Comparison of ENCODE assay signal across 15 cellular contexts in genomic region chr9:37859043-37859442, GRCh38. TPM values are rescaled to one million over a fixed set of nuclear protein-coding genes. Genes with fewer than 3 reads are reported as not detected.
DNase-seq lines count a peak whose midpoint lies in the region; ATAC-seq, FAIRE-seq and TF ChIP-seq lines count a peak whose summit lies in the region.
"Had no signal": no experiment of that assay in that cellular context is flagged by ENCODE, and none has a peak within 500 bp of the region (broad histone marks: within the 10 kb centered on the region; RNA-seq: fewer than 3 reads in every experiment).

No MANE protein-coding gene starts in this region.

- H2BK15ac ChIP-seq in mesenchymal stem cell (ENCODE audit: low read depth, poor library complexity, severe bottlenecking), result no peak overlapping the region

- peaks cover 11% of the 10 kb centered on the region for H3K79me1 ChIP-seq in mesenchymal stem cell (replicated peaks; ENCODE audit: low read length, poor library complexity, severe bottlenecking)

- POLR2A ChIA-PET in GM12878 (lab: Charles Lee), result no interaction called here
- POLR2A ChIA-PET in activated CD4-positive, alpha-beta memory T cell treated with anti-CD3 and anti-CD28 coated beads, Interleukin-2, amount 10 ng/mL, durations not matched to agents 7 days and 5 days (lab: Charles Lee), result no interaction called here

- intact Hi-C loops in GM12878 (cut with micrococcal nuclease; ENCODE audit: unreplicated experiment), result no loop called here

- H3K9ac ChIP-seq in GM12878 (ENCODE audit: control insufficient read depth, insufficient read depth, low read length) (no peak overlapping the region), mesenchymal stem cell (ENCODE audit: low read length) (no peak overlapping the region)

- TF ChIP-seq CTCF in LNCaP clone FGC (IDR thresholded peaks at IDR 0.05; ENCODE audit: control insufficient read depth, extremely low read depth, insufficient read depth) (peak; percentile 32; the same call in 1 of the 2 replicates), GM12878 (IDR thresholded peaks at IDR 0.05 in 2 of 3, conservative IDR thresholded peaks at IDR 0.05 in 1 of 3; ENCODE audit: control insufficient read depth in 2 of 3, extremely low read depth in 1 of 3, insufficient read depth in 1 of 3, low read depth in 3 of 3, low read length in 3 of 3) (peak; percentile 11 to 24 (median 17); a peak in 2 of 6 replicates)

- no peaks in the 10 kb centered on the region for H3K27me3 Mint-ChIP-seq in activated CD4-positive, alpha-beta memory T cell treated with anti-CD3 and anti-CD28 coated beads, Interleukin-2, amount 10 ng/mL, durations not matched to agents 7 days and 5 days
- H3K27me3 Mint-ChIP-seq: activated B cell treated with CpG ODN at 0.5 μM for 24 hours had no signal

- no peaks in the 10 kb centered on the region for H3K9me3 Mint-ChIP-seq in activated CD4-positive, alpha-beta memory T cell treated with anti-CD3 and anti-CD28 coated beads, Interleukin-2, amount 10 ng/mL, durations not matched to agents 7 days and 5 days
- H3K9me3 Mint-ChIP-seq: activated B cell treated with CpG ODN at 0.5 μM for 24 hours; activated T-helper 2 cell treated with anti-CD3 and anti-CD28 coated beads, Interferon-gamma antibody, Interleukin-2, Interleukin-4, amounts not matched to agents 10 μg/mL and 5 μg/mL and 100 μg/mL, durations not matched to agents 14 hours and 24 hours and 36 hours; nephron had no signal

- in situ Hi-C loops in GM12878 (cut with MboI), result no loop called here

- no peak overlapping the region for H4K8ac ChIP-seq in mesenchymal stem cell (ENCODE audit: low read length)

- no peak overlapping the region for H2BK5ac ChIP-seq in mesenchymal stem cell (ENCODE audit: low read depth, low read length, poor library complexity, severe bottlenecking)

- no peak for ATAC-seq in GM12878

- no peak overlapping the region for H4K91ac ChIP-seq in mesenchymal stem cell (ENCODE audit: low read length)

- no peak overlapping the region for H3K4me3 Mint-ChIP-seq in activated CD4-positive, alpha-beta memory T cell treated with anti-CD3 and anti-CD28 coated beads, Interleukin-2, amount 10 ng/mL, durations not matched to agents 7 days and 5 days
- H3K4me3 Mint-ChIP-seq: activated B cell treated with CpG ODN at 0.5 μM for 24 hours, nephron had no signal

- H3K27ac ChIP-seq in GM12878 (ENCODE audit: control insufficient read depth, insufficient read depth) (no peak overlapping the region), mesenchymal stem cell (ENCODE audit: low read length, poor library complexity, severe bottlenecking) (no peak overlapping the region), substantia nigra (ENCODE audit: low read depth, low read length, poor library complexity, severe bottlenecking) (no peak overlapping the region)
- H3K27ac ChIP-seq: coronary artery, Peyer's patch had no signal

- no peak overlapping the region for H3K4ac ChIP-seq in mesenchymal stem cell (ENCODE audit: low read depth in 1 of 2, low read length in 2 of 2)

- H3K36me3 ChIP-seq in GM12878 (ENCODE audit: control insufficient read depth in 2 of 2, insufficient read depth in 2 of 2, low read length in 1 of 2), result peaks cover 4 to 26% of the 10 kb centered on the region in 2 experiments
- H3K36me3 ChIP-seq in mesenchymal stem cell (ENCODE audit: control insufficient read depth in 1 of 2, insufficient read depth in 2 of 2, low read depth in 1 of 2, low read length in 2 of 2), result peaks cover 19 to 93% of the 10 kb centered on the region in 2 experiments

- H2BK12ac ChIP-seq in mesenchymal stem cell (ENCODE audit: low read length in 2 of 2), result no peak overlapping the region

- no peaks in the 10 kb centered on the region; the same call in 1 of the 2 replicates for H4K20me1 ChIP-seq in GM12878 (ENCODE audit: control insufficient read depth, insufficient read depth)

- no peak for FAIRE-seq in GM12878 (lab: Jason Lieb, UNC)

- no peak overlapping the region for H2AFZ ChIP-seq in GM12878 (ENCODE audit: control insufficient read depth, low read depth, low read length)
- no peak overlapping the region for H2AFZ ChIP-seq in mesenchymal stem cell (ENCODE audit: low read depth, low read length)

- no peaks in the 10 kb centered on the region for H3K4me1 Mint-ChIP-seq in activated CD4-positive, alpha-beta memory T cell treated with anti-CD3 and anti-CD28 coated beads, Interleukin-2, amount 10 ng/mL, durations not matched to agents 7 days and 5 days
- H3K4me1 Mint-ChIP-seq: activated B cell treated with CpG ODN at 0.5 μM for 24 hours, nephron had no signal

- H3K4me3 ChIP-seq in LNCaP clone FGC (ENCODE audit: low read depth, low read length) (no peak overlapping the region), GM12878 (no peak overlapping the region), mesenchymal stem cell (ENCODE audit: insufficient read depth in 1 of 2, low read depth in 1 of 2, low read length in 2 of 2) (no peak overlapping the region)
- H3K4me3 ChIP-seq: coronary artery, Peyer's patch had no signal

- no peak overlapping the region for H2BK120ac ChIP-seq in mesenchymal stem cell (ENCODE audit: low read depth, low read length)

- no peak overlapping the region for H3K23ac ChIP-seq in mesenchymal stem cell (ENCODE audit: low read length in 2 of 2)

- H3K4me2 ChIP-seq in GM12878 (ENCODE audit: control insufficient read depth, insufficient read depth), result no peak overlapping the region
- no peak overlapping the region for H3K4me2 ChIP-seq in mesenchymal stem cell (ENCODE audit: low read length, poor library complexity, severe bottlenecking)

- H3K27ac Mint-ChIP-seq in activated CD4-positive, alpha-beta memory T cell treated with anti-CD3 and anti-CD28 coated beads, Interleukin-2, amount 10 ng/mL, durations not matched to agents 7 days and 5 days, result no peak overlapping the region
- H3K27ac Mint-ChIP-seq: activated B cell treated with CpG ODN at 0.5 μM for 24 hours; activated T-helper 2 cell treated with anti-CD3 and anti-CD28 coated beads, Interferon-gamma antibody, Interleukin-2, Interleukin-4, amounts not matched to agents 10 μg/mL and 5 μg/mL and 100 μg/mL, durations not matched to agents 14 hours and 24 hours and 36 hours; nephron had no signal

- H3K4me1 ChIP-seq in GM12878 (ENCODE audit: control insufficient read depth, insufficient read depth, low read length) (no peaks in the 10 kb centered on the region), mesenchymal stem cell (ENCODE audit: control insufficient read depth, insufficient read depth, low read depth, low read length) (no peaks in the 10 kb centered on the region)
- H3K4me1 ChIP-seq: Peyer's patch had no signal

- TF ChIP-seq POLR2A in GM12878 (IDR thresholded peaks at IDR 0.05; ENCODE audit: low read depth, low read length), result no peak

- H3K27me3 ChIP-seq in GM12878 (replicated peaks in 1 of 2; ENCODE audit: control insufficient read depth in 2 of 2, insufficient read depth in 2 of 2, low read length in 1 of 2) (no peaks in the 10 kb centered on the region), mesenchymal stem cell (ENCODE audit: control insufficient read depth in 1 of 2, insufficient read depth in 1 of 2, low read length in 2 of 2) (no peaks in the 10 kb centered on the region)
- H3K27me3 ChIP-seq: Peyer's patch had no signal

- no peak for TF ChIP-seq EP300 in GM12878 (IDR thresholded peaks at IDR 0.05; ENCODE audit: borderline replicate concordance in 1 of 2, control insufficient read depth in 1 of 2, low read depth in 2 of 2, low read length in 2 of 2)

- RAD21 ChIA-PET in GM12878 (lab: Charles Lee; ENCODE audit: unreplicated experiment), result no interaction called here

- WGBS in GM12878 (ENCODE audit: insufficient coverage, insufficient replicate concordance, low lambda C conversion rate, missing lambda C conversion rate), result 94% methylated on average over 1 of the region's 1 CpG
- WGBS in mesenchymal stem cell, result no CpG with 5 or more reads among the region's 1 CpG

- BruUV-seq in GM12878 (replicated peaks; lab: Mats Ljungman, UMichigan), result no TSS peak

- H3K18ac ChIP-seq in mesenchymal stem cell (ENCODE audit: low read depth in 1 of 2, low read length in 2 of 2), result no peak overlapping the region

- SMC1A ChIA-PET in GM12878 (lab: Charles Lee; ENCODE audit: uncharacterized antibody, unreplicated experiment), result interaction anchor here (0.5 to 1.6 kb wide), 4 partner anchors 22 to 410 kb away, joined by 3 to 4 read pairs (median 4); no protein-coding TSS in a partner anchor

- DNase-seq in GF-D8 (lab: John Stamatoyannopoulos, UW) (peak; percentile 23), LNCaP clone FGC (ENCODE audit: low read depth) (no peak), GM12878 (ENCODE audit: low read depth, low spot score) (no peak), mesenchymal stem cell (peak; percentile 25), NCI-H446 treated with DMSO at 0.1 percent for 48 hours (lab: John Stamatoyannopoulos, UW) (no peak), substantia nigra (lab: John Stamatoyannopoulos, UW) (no peak)
- no peak for DNase-seq in activated CD4-positive, alpha-beta memory T cell treated with anti-CD3 and anti-CD28 coated beads, Interleukin-2, amount 10 ng/mL, durations not matched to agents 7 days and 5 days
- DNase-seq: activated B cell treated with CpG ODN at 0.5 μM for 24 hours, EL, GOT3, NCI-H1694 treated with DMSO at 0.1 percent for 48 hours, Peyer's patch had no signal

- CTCF ChIA-PET in GM12878 (lab: Yijun Ruan, JAX), result interaction anchor here (0.8 to 2.0 kb wide), 5 partner anchors 9 to 58 kb away, joined by 3 to 7 read pairs (median 3); no protein-coding TSS in a partner anchor
- CTCF ChIA-PET in activated CD4-positive, alpha-beta memory T cell treated with anti-CD3 and anti-CD28 coated beads, Interleukin-2, amount 10 ng/mL, durations not matched to agents 7 days and 5 days (lab: Charles Lee), result interaction anchor here (0.8 to 1.1 kb wide), 3 partner anchors 42 to 58 kb away, joined by 3 to 4 read pairs (median 3); no protein-coding TSS in a partner anchor

- no peak overlapping the region for H3K14ac ChIP-seq in mesenchymal stem cell (ENCODE audit: low read length in 2 of 2)

- H3K9me3 ChIP-seq in GM12878 (replicated peaks; ENCODE audit: control insufficient read depth, insufficient read depth, low read length) (no peaks in the 10 kb centered on the region), mesenchymal stem cell (ENCODE audit: control insufficient read depth, low read length) (no peaks in the 10 kb centered on the region)
- H3K9me3 ChIP-seq: Peyer's patch had no signal

- H3K79me2 ChIP-seq in GM12878 (ENCODE audit: control insufficient read depth, insufficient read depth, low read length), result no peaks in the 10 kb centered on the region

- H2AK5ac ChIP-seq in mesenchymal stem cell (ENCODE audit: low read length, severe bottlenecking), result no peak overlapping the region

- H3K36me3 Mint-ChIP-seq in activated CD4-positive, alpha-beta memory T cell treated with anti-CD3 and anti-CD28 coated beads, Interleukin-2, amount 10 ng/mL, durations not matched to agents 7 days and 5 days (ENCODE audit: low read depth), result peaks cover 24% of the 10 kb centered on the region

- TF ChIP-seq RAD21 in GM12878 (IDR thresholded peaks at IDR 0.05; ENCODE audit: insufficient read depth, low read depth, low read length), result 0 out of 2 replicates have a peak, but pooled peaks have one; percentile 14

RNA-seq across cellular contexts. Expression of gene SLC25A51, which starts 44.9 kb away (rescaled TPM):
- total RNA-seq in GM12878 (2013; cell fraction: nucleolus; rRNA removed), result 44.6 and 50.8 TPM in 2 replicates
- 29.2 and 29.3 TPM in 2 replicates for total RNA-seq in GM12878 (2014; rRNA removed)
- 27.5 and 27.7 TPM in 2 replicates for total RNA-seq in GM12878 (2014; rRNA removed; fragmentation: Illumina TruSeq; extraction: Trizol)
- total RNA-seq in GM12878 (2021), result 23.9 and 24.2 TPM in 2 replicates
- polyA plus RNA-seq in GM12878 (2011; ENCODE audit: low read depth), result 10.3 TPM
- 25.3 and 25.5 TPM in 2 replicates for polyA plus RNA-seq in GM12878 (2011; rRNA removed)
- 19.1 and 20.3 TPM in 2 replicates for polyA plus RNA-seq in GM12878 (2011; cell fraction: cytosol; rRNA removed)
- polyA plus RNA-seq in GM12878 (2011; cell fraction: nucleus; rRNA removed), result 13.1 and 14.7 TPM in 2 replicates
- polyA plus RNA-seq in GM12878 (2012), result 7.9 and 9.2 TPM in 2 replicates
- 11.7 and 13.8 TPM in 2 replicates for polyA plus RNA-seq in GM12878 (2014; fragmentation: Illumina TruSeq; extraction: Trizol)
- polyA plus RNA-seq in GM12878 (2014; fragmentation: Nextera tagmentation; extraction: Ambion mirVana), result 1 to 10 TPM; 3.8 to 6.1 TPM
- 11.2 and 12.7 TPM in 2 replicates for polyA plus RNA-seq in GM12878 (2014; rRNA removed)
- polyA plus RNA-seq in GM12878 (2016; fragmentation: Nextera tagmentation; extraction: Ambion mirVana), result 10 to 100 TPM; 10.8 to 11.2 TPM
- polyA minus RNA-seq in GM12878 (2011; rRNA and poly(A)+ RNA removed), result 69.3 and 75.2 TPM in 2 replicates
- polyA minus RNA-seq in GM12878 (2011; cell fraction: cytosol; rRNA and poly(A)+ RNA removed), result 17.4 and 20.7 TPM in 2 replicates
- 14.7 and 25.9 TPM in 2 replicates for polyA minus RNA-seq in GM12878 (2011; cell fraction: nucleus; rRNA and poly(A)+ RNA removed)
- polyA plus RNA-seq in mesenchymal stem cell (2013, experiment 1 of 2), result 25.1 TPM
- polyA plus RNA-seq in mesenchymal stem cell (2013, experiment 2 of 2), result 24.0 TPM
- 10 to 100 TPM; 28.4 to 29.3 TPM for total RNA-seq in activated CD4-positive, alpha-beta memory T cell treated with anti-CD3 and anti-CD28 coated beads, Interleukin-2, amount 10 ng/mL, durations not matched to agents 7 days and 5 days

RNA-seq across cellular contexts. Expression of gene DCAF10, which starts 58.4 kb away (rescaled TPM):
- total RNA-seq in GM12878 (2013; cell fraction: nucleolus; rRNA removed), result 25.6 and 27.8 TPM in 2 replicates
- total RNA-seq in GM12878 (2014; rRNA removed), result 6.3 and 6.7 TPM in 2 replicates
- total RNA-seq in GM12878 (2014; rRNA removed; fragmentation: Illumina TruSeq; extraction: Trizol), result 8.9 and 9.4 TPM in 2 replicates
- 12.6 and 12.7 TPM in 2 replicates for total RNA-seq in GM12878 (2021)
- 4.7 TPM for polyA plus RNA-seq in GM12878 (2011; ENCODE audit: low read depth)
- 21.7 and 21.8 TPM in 2 replicates for polyA plus RNA-seq in GM12878 (2011; rRNA removed)
- polyA plus RNA-seq in GM12878 (2011; cell fraction: cytosol; rRNA removed), result 9.9 and 12.0 TPM in 2 replicates
- 12.5 and 14.5 TPM in 2 replicates for polyA plus RNA-seq in GM12878 (2011; cell fraction: nucleus; rRNA removed)
- 6.8 and 9.1 TPM in 2 replicates for polyA plus RNA-seq in GM12878 (2012)
- polyA plus RNA-seq in GM12878 (2014; fragmentation: Illumina TruSeq; extraction: Trizol), result 10.6 and 12.6 TPM in 2 replicates
- 1 to 10 TPM; 3.9 TPM for polyA plus RNA-seq in GM12878 (2014; fragmentation: Nextera tagmentation; extraction: Ambion mirVana)
- 7.2 and 7.9 TPM in 2 replicates for polyA plus RNA-seq in GM12878 (2014; rRNA removed)
- 10 to 100 TPM; 11.2 to 12.8 TPM for polyA plus RNA-seq in GM12878 (2016; fragmentation: Nextera tagmentation; extraction: Ambion mirVana)
- 32.4 and 46.1 TPM in 2 replicates for polyA minus RNA-seq in GM12878 (2011; rRNA and poly(A)+ RNA removed)
- polyA minus RNA-seq in GM12878 (2011; cell fraction: cytosol; rRNA and poly(A)+ RNA removed), result 8.2 and 11.1 TPM in 2 replicates
- polyA minus RNA-seq in GM12878 (2011; cell fraction: nucleus; rRNA and poly(A)+ RNA removed), result 11.7 and 21.6 TPM in 2 replicates
- polyA plus RNA-seq in mesenchymal stem cell (2013, experiment 1 of 2), result 12.2 TPM
- 12.0 TPM for polyA plus RNA-seq in mesenchymal stem cell (2013, experiment 2 of 2)
- 10 to 100 TPM; 18.7 to 20.7 TPM for total RNA-seq in activated CD4-positive, alpha-beta memory T cell treated with anti-CD3 and anti-CD28 coated beads, Interleukin-2, amount 10 ng/mL, durations not matched to agents 7 days and 5 days

Comparison
In these comparisons a context has a peak if more than half of its experiments do, and no peak if none do; other contexts are left out.
1. DNase-seq: peak in GF-D8 (single experiment) and mesenchymal stem cell (single experiment); none in LNCaP clone FGC (single experiment), GM12878 (single experiment), NCI-H446 treated with DMSO at 0.1 percent for 48 hours (single experiment), substantia nigra (0 of 49) and activated CD4-positive, alpha-beta memory T cell treated with anti-CD3 and anti-CD28 coated beads, Interleukin-2, amount 10 ng/mL, durations not matched to agents 7 days and 5 days (single experiment).